In the genomic region with DNA sequence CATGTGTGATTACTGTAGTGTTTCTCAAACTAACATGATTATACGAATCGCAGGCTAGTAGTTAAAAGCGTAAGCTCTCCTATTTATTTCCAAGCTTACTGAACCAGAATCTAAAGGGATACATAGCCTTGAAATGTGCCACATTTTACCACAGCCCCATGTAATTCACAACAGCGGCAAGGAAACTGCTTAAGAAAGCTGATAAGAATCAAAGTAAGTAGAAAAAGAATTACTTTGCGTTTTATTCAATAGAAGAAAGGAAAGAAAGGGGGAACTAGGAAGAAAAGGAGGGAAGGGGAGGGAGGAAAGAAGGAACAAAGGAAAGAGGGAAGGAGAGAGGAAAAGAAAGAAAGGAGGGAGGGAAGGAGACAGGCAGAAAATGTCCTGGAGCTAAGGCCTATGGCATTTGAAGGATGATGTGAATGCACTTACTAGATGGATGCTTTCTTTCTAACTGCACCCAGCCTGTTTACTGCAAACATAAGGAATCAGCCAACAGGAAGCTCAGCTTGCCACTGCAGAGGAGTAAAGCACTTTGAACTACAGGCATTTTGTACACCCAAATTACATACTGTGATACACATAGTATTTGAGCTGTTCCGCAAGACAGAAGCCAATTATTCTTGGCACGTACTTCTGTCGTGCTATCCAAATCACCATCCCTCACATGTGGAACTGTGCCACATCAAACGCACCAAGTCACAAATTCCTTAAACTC, we compare ENCODE assay signal across 13 cellular contexts.
DNase-seq lines count a peak whose midpoint lies in the region; ATAC-seq, FAIRE-seq and TF ChIP-seq lines count a peak whose summit lies in the region.
"Had no signal": no experiment of that assay in that cellular context is flagged by ENCODE, and none has a peak within 500 bp of the region (broad histone marks: within the 10 kb centered on the region; RNA-seq: fewer than 3 reads in every experiment).

No MANE protein-coding gene starts in this region.

- H2AFZ ChIP-seq in HepG2 (ENCODE audit: low read length) (no peak overlapping the region), smooth muscle cell (ENCODE audit: low read depth) (peak overlapping the region; percentile 43)

- TF ChIP-seq CTCF in HepG2 (CRISPR knock-in tag; IDR thresholded peaks at IDR 0.05): no peak
- no peak for TF ChIP-seq CTCF in smooth muscle cell (IDR thresholded peaks at IDR 0.05; ENCODE audit: borderline replicate concordance, insufficient read depth, poor library complexity, severe bottlenecking)
- TF ChIP-seq CTCF in HFFc6 (IDR thresholded peaks at IDR 0.05): no peak
- no peak for TF ChIP-seq CTCF in GM10266 (IDR thresholded peaks at IDR 0.05; ENCODE audit: control insufficient read depth, insufficient read depth, low read depth, missing control alignments)

- H3K9me3 ChIP-seq in HepG2 (ENCODE audit: low read length): no peaks in the 10 kb centered on the region
- no peaks in the 10 kb centered on the region for H3K9me3 ChIP-seq in smooth muscle cell (replicated peaks; ENCODE audit: low read depth)
- H3K9me3 ChIP-seq: prostate gland had no signal

- H3F3A ChIP-seq in smooth muscle cell (ENCODE audit: low read depth): peaks cover 12% of the 10 kb centered on the region

- intact Hi-C loops in HepG2 (cut with micrococcal nuclease; ENCODE audit: unreplicated experiment): no loop called here

- H3K36me3 ChIP-seq in HepG2 (replicated peaks in 1 of 2; ENCODE audit: control insufficient read depth in 1 of 2, insufficient read depth in 2 of 2, low read length in 2 of 2) (no peaks in the 10 kb centered on the region), smooth muscle cell (ENCODE audit: low read depth) (no peaks in the 10 kb centered on the region)
- H3K36me3 ChIP-seq: prostate gland had no signal

- 73% methylated on average over 9 of the region's 9 CpGs for WGBS in HepG2 (ENCODE audit: low lambda C conversion rate)
- WGBS in smooth muscle cell (ENCODE audit: low lambda C conversion rate): 40% methylated on average over 9 of the region's 9 CpGs

- DNase-seq in activated naive CD8-positive, alpha-beta T cell treated with anti-CD3 and anti-CD28 coated beads, Interleukin-2, amount 10 ng/mL, durations not matched to agents 7 days and 5 days: no peak
- DNase-seq in activated naive CD8-positive, alpha-beta T cell treated with anti-CD3 and anti-CD28 coated beads for 36 hours: no peak
- DNase-seq in HepG2 (ENCODE audit: low spot score) (no peak), smooth muscle cell (lab: John Stamatoyannopoulos, UW; ENCODE audit: unreplicated experiment) (no peak), HFFc6 (no peak), GM10266 (ENCODE audit: extremely low spot score) (no peak)
- DNase-seq: NCI-H1092, NCI-H226 had no signal

- no peaks in the 10 kb centered on the region for H3K9me3 Mint-ChIP-seq in activated naive CD8-positive, alpha-beta T cell treated with anti-CD3 and anti-CD28 coated beads, Interleukin-2, amount 10 ng/mL, durations not matched to agents 7 days and 5 days
- H3K9me3 Mint-ChIP-seq in activated naive CD8-positive, alpha-beta T cell treated with anti-CD3 and anti-CD28 coated beads for 36 hours: peaks cover 8% of the 10 kb centered on the region
- no peaks in the 10 kb centered on the region for H3K9me3 Mint-ChIP-seq in HFFc6
- H3K9me3 Mint-ChIP-seq: IgD-negative memory B cell had no signal

- TF ChIP-seq POLR2A in HepG2 (IDR thresholded peaks at IDR 0.05; ENCODE audit: insufficient read depth in 1 of 2, low read depth in 2 of 2, low read length in 2 of 2): no peak

- H3K4me1 Mint-ChIP-seq in activated naive CD8-positive, alpha-beta T cell treated with anti-CD3 and anti-CD28 coated beads, Interleukin-2, amount 10 ng/mL, durations not matched to agents 7 days and 5 days: peaks cover 37% of the 10 kb centered on the region
- H3K4me1 Mint-ChIP-seq in activated naive CD8-positive, alpha-beta T cell treated with anti-CD3 and anti-CD28 coated beads for 36 hours: peaks cover 23% of the 10 kb centered on the region
- peaks cover 9% of the 10 kb centered on the region for H3K4me1 Mint-ChIP-seq in HFFc6 (ENCODE audit: low read depth)

- H3K27ac Mint-ChIP-seq in activated naive CD8-positive, alpha-beta T cell treated with anti-CD3 and anti-CD28 coated beads, Interleukin-2, amount 10 ng/mL, durations not matched to agents 7 days and 5 days: no peak overlapping the region
- no peak overlapping the region for H3K27ac Mint-ChIP-seq in activated naive CD8-positive, alpha-beta T cell treated with anti-CD3 and anti-CD28 coated beads for 36 hours
- H3K27ac Mint-ChIP-seq in HFFc6: no peak overlapping the region
- H3K27ac Mint-ChIP-seq: activated naive CD4-positive, alpha-beta T cell treated with anti-CD3 and anti-CD28 coated beads, Interleukin-2, amount 50 U/mL, for 72 hours; IgD-negative memory B cell had no signal

- no peak overlapping the region for H3K4me3 Mint-ChIP-seq in activated naive CD8-positive, alpha-beta T cell treated with anti-CD3 and anti-CD28 coated beads, Interleukin-2, amount 10 ng/mL, durations not matched to agents 7 days and 5 days
- no peak overlapping the region for H3K4me3 Mint-ChIP-seq in activated naive CD8-positive, alpha-beta T cell treated with anti-CD3 and anti-CD28 coated beads for 36 hours
- no peak overlapping the region for H3K4me3 Mint-ChIP-seq in HFFc6
- H3K4me3 Mint-ChIP-seq: IgD-negative memory B cell had no signal

- H3K27me3 ChIP-seq in HepG2 (ENCODE audit: control insufficient read depth in 1 of 2, insufficient read depth in 2 of 2, low read length in 2 of 2) (no peaks in the 10 kb centered on the region), smooth muscle cell (ENCODE audit: low read depth) (no peaks in the 10 kb centered on the region)

- no peaks in the 10 kb centered on the region for H3K79me2 ChIP-seq in HepG2 (ENCODE audit: insufficient read depth, low read length)
- no peaks in the 10 kb centered on the region for H3K79me2 ChIP-seq in smooth muscle cell (ENCODE audit: low read depth)

- H3K36me3 Mint-ChIP-seq in activated naive CD8-positive, alpha-beta T cell treated with anti-CD3 and anti-CD28 coated beads, Interleukin-2, amount 10 ng/mL, durations not matched to agents 7 days and 5 days: peaks cover 4% of the 10 kb centered on the region
- no peaks in the 10 kb centered on the region for H3K36me3 Mint-ChIP-seq in activated naive CD8-positive, alpha-beta T cell treated with anti-CD3 and anti-CD28 coated beads for 36 hours
- H3K36me3 Mint-ChIP-seq in HFFc6 (ENCODE audit: low read depth): no peaks in the 10 kb centered on the region

- peaks cover 2% of the 10 kb centered on the region for H3K27me3 Mint-ChIP-seq in activated naive CD8-positive, alpha-beta T cell treated with anti-CD3 and anti-CD28 coated beads, Interleukin-2, amount 10 ng/mL, durations not matched to agents 7 days and 5 days
- H3K27me3 Mint-ChIP-seq in activated naive CD8-positive, alpha-beta T cell treated with anti-CD3 and anti-CD28 coated beads for 36 hours: no peaks in the 10 kb centered on the region
- no peaks in the 10 kb centered on the region for H3K27me3 Mint-ChIP-seq in HFFc6 (ENCODE audit: insufficient read depth)
- H3K27me3 Mint-ChIP-seq: IgD-negative memory B cell had no signal

- peak; percentile 60 for ATAC-seq in activated naive CD8-positive, alpha-beta T cell treated with anti-CD3 and anti-CD28 coated beads, Interleukin-2, amount 10 ng/mL, durations not matched to agents 7 days and 5 days (ENCODE audit: low read depth)
- ATAC-seq in HepG2 (peak; percentile 31; the same call in 1 of the 3 replicates), GM19455 (IDR thresholded peaks at IDR 0.05; ENCODE audit: unreplicated experiment) (no peak)
- ATAC-seq: activated naive CD4-positive, alpha-beta T cell treated with anti-CD3 and anti-CD28 coated beads, Interleukin-2, amount 50 U/mL, for 72 hours had no signal

- H4K20me1 ChIP-seq in HepG2 (ENCODE audit: insufficient read depth, low read length) (no peaks in the 10 kb centered on the region), smooth muscle cell (ENCODE audit: low read depth) (no peaks in the 10 kb centered on the region)

- in situ Hi-C loops in HepG2 (cut with HindIII; ENCODE audit: extremely low pct_ligation_motif_present, low pct_unique_long_range_greater_than_20kb): no loop called here

- no peak for TF ChIP-seq RAD21 in HepG2 (CRISPR knock-in tag; IDR thresholded peaks at IDR 0.05)

- CTCF ChIA-PET in HepG2 (lab: Yijun Ruan, JAX; ENCODE audit: low intra/inter-chr PET ratio, low total read pairs): no interaction called here

- no peak overlapping the region for H3K9ac ChIP-seq in HepG2 (ENCODE audit: insufficient read depth, low read depth, low read length)
- peak overlapping the region; percentile 17 for H3K9ac ChIP-seq in smooth muscle cell (ENCODE audit: low read depth)

- FAIRE-seq in TTC549 (lab: Jason Lieb, UNC): peak; percentile 81
- FAIRE-seq in HepG2 (lab: Jason Lieb, UNC): no peak

- H3K4me3 ChIP-seq in HepG2 (replicated peaks in 1 of 3; ENCODE audit: insufficient read depth in 1 of 3, low read depth in 2 of 3, low read length in 3 of 3) (no peak overlapping the region), smooth muscle cell (no peak overlapping the region)
- H3K4me3 ChIP-seq: prostate gland had no signal

- H3K4me2 ChIP-seq in HepG2 (ENCODE audit: low read depth, low read length) (no peak overlapping the region), smooth muscle cell (peak overlapping the region; percentile 68)

- H3K27ac ChIP-seq in HepG2 (ENCODE audit: extremely low read length, insufficient read depth, low read length): no peak overlapping the region
- H3K27ac ChIP-seq in smooth muscle cell (ENCODE audit: low read depth): peak overlapping the region; percentile 75

- H3K4me1 ChIP-seq in HepG2 (ENCODE audit: insufficient read depth, low read length) (no peaks in the 10 kb centered on the region), smooth muscle cell (ENCODE audit: low read depth) (peaks cover 10% of the 10 kb centered on the region)
- H3K4me1 ChIP-seq: prostate gland had no signal

- BruUV-seq in HepG2 (replicated peaks; lab: Mats Ljungman, UMichigan): no TSS peak

- POLR2A ChIA-PET in activated naive CD8-positive, alpha-beta T cell treated with anti-CD3 and anti-CD28 coated beads, Interleukin-2, amount 10 ng/mL, durations not matched to agents 7 days and 5 days (lab: Charles Lee): interaction anchor here (1.1 to 1.4 kb wide), 3 partner anchors 19 to 66 kb away, joined by 3 to 4 read pairs (median 4); no protein-coding TSS in a partner anchor
- POLR2A ChIA-PET in HepG2 (lab: Yijun Ruan, JAX): no interaction called here

- no peak for TF ChIP-seq EP300 in HepG2 (IDR thresholded peaks at IDR 0.05; ENCODE audit: low read depth in 2 of 2, low read length in 2 of 2)
- TF ChIP-seq EP300 in HepG2 (CRISPR knock-in tag; IDR thresholded peaks at IDR 0.05; ENCODE audit: borderline replicate concordance): no peak

TF ChIP-seq in HepG2, 621 proteins besides CTCF, POLR2A, EP300 and RAD21:
- TF ChIP-seq ZNF557 (CRISPR knock-in tag; IDR thresholded peaks at IDR 0.05) (no peak), ZNF451 (CRISPR knock-in tag; IDR thresholded peaks at IDR 0.05) (no peak), ATAD3A (CRISPR knock-in tag; IDR thresholded peaks at IDR 0.05) (no peak), RFX3 (CRISPR knock-in tag; IDR thresholded peaks at IDR 0.05) (no peak), TRIM24 (CRISPR knock-in tag; IDR thresholded peaks at IDR 0.05) (no peak), CEBPG (CRISPR knock-in tag; IDR thresholded peaks at IDR 0.05) (no peak)
